In genomic region chr2:216492951-216493685, GRCh38 we compare ENCODE assay signal across 11 cellular contexts. TPM values are rescaled to one million over a fixed set of nuclear protein-coding genes. Genes with fewer than 3 reads are reported as not detected.
DNase-seq lines count a peak whose midpoint lies in the region; ATAC-seq and TF ChIP-seq lines count a peak whose summit lies in the region.
"Had no signal": no experiment of that assay in that cellular context is flagged by ENCODE, and none has a peak within 500 bp of the region (broad histone marks: within the 10 kb centered on the region; RNA-seq: fewer than 3 reads in every experiment).

No MANE protein-coding gene starts in this region.

- peak in 1 of 2 experiments; percentile 89; a peak in 2 of 4 replicates for TF ChIP-seq EP300 in SK-N-SH (IDR thresholded peaks at IDR 0.05; ENCODE audit: borderline replicate concordance in 1 of 2, low read depth in 1 of 2, low read length in 1 of 2)

- TF ChIP-seq CTCF in activated CD8-positive, alpha-beta T cell treated with anti-CD3 and anti-CD28 coated beads for 36 hours (IDR thresholded peaks at IDR 0.05) = no peak
- TF ChIP-seq CTCF in SK-N-SH (IDR thresholded peaks at IDR 0.05) (no peak), foreskin fibroblast (IDR thresholded peaks at IDR 0.05; ENCODE audit: low read depth, low read length) (no peak)

- no peaks in the 10 kb centered on the region for H4K20me1 ChIP-seq in SK-N-SH (ENCODE audit: insufficient read depth)

- H3K4me1 Mint-ChIP-seq in activated CD8-positive, alpha-beta T cell treated with anti-CD3 and anti-CD28 coated beads for 36 hours (ENCODE audit: low read depth) = peaks cover 22% of the 10 kb centered on the region
- H3K4me1 Mint-ChIP-seq in activated CD8-positive, alpha-beta T cell treated with anti-CD3 and anti-CD28 coated beads, Interleukin-2, amount 10 ng/mL, durations not matched to agents 7 days and 5 days (ENCODE audit: low read depth) = peaks cover 27% of the 10 kb centered on the region

- no peaks in the 10 kb centered on the region for H3K9me3 ChIP-seq in SK-N-SH
- H3K9me3 ChIP-seq: lower lobe of right lung had no signal

- H3K36me3 Mint-ChIP-seq in activated CD8-positive, alpha-beta T cell treated with anti-CD3 and anti-CD28 coated beads for 36 hours (ENCODE audit: low read depth) = peaks cover 6% of the 10 kb centered on the region
- H3K36me3 Mint-ChIP-seq in activated CD8-positive, alpha-beta T cell treated with anti-CD3 and anti-CD28 coated beads, Interleukin-2, amount 10 ng/mL, durations not matched to agents 7 days and 5 days (ENCODE audit: low read depth) = peaks cover 9% of the 10 kb centered on the region

- peak overlapping the region; percentile 64 for H3K4me2 ChIP-seq in SK-N-SH

- no peaks in the 10 kb centered on the region for H3K9me2 ChIP-seq in SK-N-SH

- CTCF ChIA-PET in activated CD8-positive, alpha-beta T cell treated with anti-CD3 and anti-CD28 coated beads for 36 hours (lab: Charles Lee) = no interaction called here
- CTCF ChIA-PET in activated CD8-positive, alpha-beta T cell treated with anti-CD3 and anti-CD28 coated beads, Interleukin-2, amount 10 ng/mL, durations not matched to agents 7 days and 5 days (lab: Charles Lee) = no interaction called here
- CTCF ChIA-PET in SK-N-SH (lab: Yijun Ruan, JAX) = interaction anchor here (0.9 to 1.0 kb wide), 2 partner anchors 26 to 1157 kb away, joined by 3 read pairs; no protein-coding TSS in a partner anchor

- H3K36me3 ChIP-seq in SK-N-SH (replicated peaks in 1 of 2; ENCODE audit: control insufficient read depth in 1 of 2, insufficient read depth in 2 of 2, low read length in 1 of 2) = no peaks in the 10 kb centered on the region
- H3K36me3 ChIP-seq: lower lobe of right lung had no signal

- POLR2A ChIA-PET in activated CD8-positive, alpha-beta T cell treated with anti-CD3 and anti-CD28 coated beads for 36 hours (lab: Charles Lee) = interaction anchor here (0.9 kb wide), 1 partner anchor 243 kb away, joined by 3 read pairs; no protein-coding TSS in a partner anchor
- POLR2A ChIA-PET in activated CD8-positive, alpha-beta T cell treated with anti-CD3 and anti-CD28 coated beads, Interleukin-2, amount 10 ng/mL, durations not matched to agents 7 days and 5 days (lab: Charles Lee) = interaction anchor here (0.6 kb wide), 1 partner anchor 1726 kb away, joined by 3 read pairs; no protein-coding TSS in a partner anchor
- POLR2A ChIA-PET in SK-N-SH (lab: Yijun Ruan, JAX) = no interaction called here

- H3K4me3 ChIP-seq in SK-N-SH (ENCODE audit: low read depth in 2 of 2, low read length in 1 of 2) (0 out of 4 replicates have a peak overlapping the region, but pooled peaks of 1 of the 2 experiments have one; percentile 10), foreskin fibroblast (ENCODE audit: low read depth in 1 of 2, low read length in 2 of 2) (no peak overlapping the region)
- H3K4me3 ChIP-seq: lower lobe of right lung had no signal

- H2AFZ ChIP-seq in SK-N-SH (ENCODE audit: low read depth) = peak overlapping the region; percentile 80; the same call in 1 of the 2 replicates

- peaks cover 25% of the 10 kb centered on the region for H3K79me2 ChIP-seq in SK-N-SH (ENCODE audit: insufficient read depth)

- H3K9me3 Mint-ChIP-seq in activated CD8-positive, alpha-beta T cell treated with anti-CD3 and anti-CD28 coated beads for 36 hours = no peaks in the 10 kb centered on the region
- no peaks in the 10 kb centered on the region for H3K9me3 Mint-ChIP-seq in activated CD8-positive, alpha-beta T cell treated with anti-CD3 and anti-CD28 coated beads, Interleukin-2, amount 10 ng/mL, durations not matched to agents 7 days and 5 days (ENCODE audit: insufficient read depth)

- 17% methylated on average over 5 of the region's 5 CpGs for WGBS in SK-N-SH (ENCODE audit: low lambda C conversion rate)

- H3K9ac ChIP-seq in SK-N-SH = peak overlapping the region; percentile 61

- no peaks in the 10 kb centered on the region for H3K27me3 Mint-ChIP-seq in activated CD8-positive, alpha-beta T cell treated with anti-CD3 and anti-CD28 coated beads for 36 hours
- H3K27me3 Mint-ChIP-seq in activated CD8-positive, alpha-beta T cell treated with anti-CD3 and anti-CD28 coated beads, Interleukin-2, amount 10 ng/mL, durations not matched to agents 7 days and 5 days (ENCODE audit: low read depth) = no peaks in the 10 kb centered on the region

- DNase-seq in activated CD8-positive, alpha-beta T cell treated with anti-CD3 and anti-CD28 coated beads for 36 hours = no peak
- DNase-seq in activated CD8-positive, alpha-beta T cell treated with anti-CD3 and anti-CD28 coated beads, Interleukin-2, amount 10 ng/mL, durations not matched to agents 7 days and 5 days = no peak
- DNase-seq in SK-N-SH (no peak), foreskin fibroblast (peak; percentile 79 to 85)
- no peak for DNase-seq in effector CD8-positive, alpha-beta T cell (lab: John Stamatoyannopoulos, UW)
- DNase-seq: cerebellar nuclear complex, lower lobe of right lung had no signal

- H3K27ac ChIP-seq in SK-N-SH (ENCODE audit: low read depth in 2 of 2, low read length in 1 of 2) (peak overlapping the region; percentile 72 to 94; a peak in 3 of 4 replicates), temporal lobe (ENCODE audit: low read depth, low read length) (peak overlapping the region; percentile 40)
- H3K27ac ChIP-seq: C4-2B, lower lobe of right lung had no signal

- no peak for TF ChIP-seq RAD21 in SK-N-SH (IDR thresholded peaks at IDR 0.05; ENCODE audit: low read length)

- no peaks in the 10 kb centered on the region for H3K27me3 ChIP-seq in SK-N-SH (ENCODE audit: insufficient read depth)

- no peak overlapping the region for H3K27ac Mint-ChIP-seq in activated CD8-positive, alpha-beta T cell treated with anti-CD3 and anti-CD28 coated beads for 36 hours
- no peak overlapping the region for H3K27ac Mint-ChIP-seq in activated CD8-positive, alpha-beta T cell treated with anti-CD3 and anti-CD28 coated beads, Interleukin-2, amount 10 ng/mL, durations not matched to agents 7 days and 5 days

- intact Hi-C loops in activated CD8-positive, alpha-beta T cell treated with anti-CD3 and anti-CD28 coated beads for 36 hours (cut with micrococcal nuclease) = loop anchor here (10.0 kb wide), 1 partner anchor 378 kb away; no protein-coding TSS in a partner anchor

- H3K4me3 Mint-ChIP-seq in activated CD8-positive, alpha-beta T cell treated with anti-CD3 and anti-CD28 coated beads for 36 hours = no peak overlapping the region
- no peak overlapping the region for H3K4me3 Mint-ChIP-seq in activated CD8-positive, alpha-beta T cell treated with anti-CD3 and anti-CD28 coated beads, Interleukin-2, amount 10 ng/mL, durations not matched to agents 7 days and 5 days

- peak; percentile 62 for ATAC-seq in activated CD8-positive, alpha-beta T cell treated with anti-CD3 and anti-CD28 coated beads for 36 hours
- ATAC-seq in activated CD8-positive, alpha-beta T cell treated with anti-CD3 and anti-CD28 coated beads, Interleukin-2, amount 10 ng/mL, durations not matched to agents 7 days and 5 days = no peak
- ATAC-seq in GM19395 (IDR thresholded peaks at IDR 0.05; ENCODE audit: unreplicated experiment) (no peak), GM21423 (IDR thresholded peaks at IDR 0.05; ENCODE audit: unreplicated experiment) (no peak)

- H3K4me1 ChIP-seq in SK-N-SH (ENCODE audit: control insufficient read depth in 1 of 2, insufficient read depth in 2 of 2, low read depth in 1 of 2, low read length in 1 of 2) = peaks cover 16 to 65% of the 10 kb centered on the region in 2 experiments

- peaks cover 58% of the 10 kb centered on the region for H3F3A ChIP-seq in SK-N-SH (replicated peaks; ENCODE audit: insufficient read depth)

TF ChIP-seq in SK-N-SH, 30 proteins besides CTCF, POLR2A, EP300 and RAD21 (continues in another document):
- TF ChIP-seq JUND (IDR thresholded peaks at IDR 0.05) (peak; percentile 73), POLR2AphosphoS5 (IDR thresholded peaks at IDR 0.05; ENCODE audit: low read depth, low read length) (peak; percentile 71), USF2 (IDR thresholded peaks at IDR 0.05; ENCODE audit: borderline replicate concordance, low read depth, low read length) (no peak), EZH2phosphoT487 (IDR thresholded peaks at IDR 0.05; ENCODE audit: borderline replicate concordance, low read depth) (no peak), NRF1 (IDR thresholded peaks at IDR 0.05; ENCODE audit: low read depth, low read length) (no peak), MAX (IDR thresholded peaks at IDR 0.05; ENCODE audit: low read depth) (peak; percentile 40; the same call in 1 of the 2 replicates), MEF2A (IDR thresholded peaks at IDR 0.05; ENCODE audit: borderline replicate concordance, low read depth) (0 out of 2 replicates have a peak, but pooled peaks have one; percentile 44), TAF1 (IDR thresholded peaks at IDR 0.05; ENCODE audit: borderline replicate concordance, low read depth, low read length) (peak; percentile 28; the same call in 1 of the 2 replicates), TCF12 (IDR thresholded peaks at IDR 0.05) (peak; percentile 86), RFX5 (IDR thresholded peaks at IDR 0.05; ENCODE audit: low read length) (no peak), ELF1 (IDR thresholded peaks at IDR 0.05) (no peak), FOSL2 (IDR thresholded peaks at IDR 0.05; ENCODE audit: borderline replicate concordance, low read depth) (peak; percentile 74), NFIC (IDR thresholded peaks at IDR 0.05; ENCODE audit: borderline replicate concordance) (peak; percentile 64), GABPA (IDR thresholded peaks at IDR 0.05; ENCODE audit: low read depth) (no peak)

RNA-seq across cellular contexts. Expression of gene RPL37A, which starts 5.5 kb away (rescaled TPM):
- total RNA-seq in activated CD8-positive, alpha-beta T cell treated with anti-CD3 and anti-CD28 coated beads for 36 hours = 1,000 to 10,000 TPM; 4,110 to 4,316 TPM
- total RNA-seq in activated CD8-positive, alpha-beta T cell treated with anti-CD3 and anti-CD28 coated beads, Interleukin-2, amount 10 ng/mL, durations not matched to agents 7 days and 5 days = 1,000 to 10,000 TPM; 2,232 to 2,277 TPM
- 2,018 and 3,014 TPM in 2 replicates for polyA plus RNA-seq in SK-N-SH (2012; rRNA removed)
- 1,664 and 2,199 TPM in 2 replicates for polyA plus RNA-seq in SK-N-SH (2012; cell fraction: cytosol; rRNA removed)
- 828 and 1,169 TPM in 2 replicates for polyA plus RNA-seq in SK-N-SH (2012; cell fraction: nucleus; rRNA removed)
- 1,375 TPM for total RNA-seq in temporal lobe

Comparison
In these comparisons a context has a peak if more than half of its experiments do, and no peak if none do; other contexts are left out.
1. DNase-seq: peak in foreskin fibroblast (2 of 2); none in activated CD8-positive, alpha-beta T cell treated with anti-CD3 and anti-CD28 coated beads for 36 hours (single experiment), activated CD8-positive, alpha-beta T cell treated with anti-CD3 and anti-CD28 coated beads, Interleukin-2, amount 10 ng/mL, durations not matched to agents 7 days and 5 days (single experiment), SK-N-SH (single experiment) and effector CD8-positive, alpha-beta T cell (single experiment).